ENCODE assay signal across 8 cellular contexts in genomic region chr2:99154643-99155536, GRCh38. TPM values are rescaled to one million over a fixed set of nuclear protein-coding genes. Genes with fewer than 3 reads are reported as not detected.
DNase-seq lines count a peak whose midpoint lies in the region; FAIRE-seq and TF ChIP-seq lines count a peak whose summit lies in the region.

Gene LIPT1 (plus strand): TSS chr2:99154967. CDS start chr2:99161958, 6,991 bp downstream.
Gene TSGA10 (minus strand): TSS chr2:99154942. CDS start chr2:99109439, 45,503 bp downstream.

- peaks cover 10 to 24% (median 17%) of the 10 kb centered on the region in 3 experiments; a peak in 6 of 7 replicates for H3K36me3 Mint-ChIP-seq in H9 (ENCODE audit: insufficient read depth in 1 of 3, low read depth in 3 of 3)
- peaks cover 5% of the 10 kb centered on the region for H3K36me3 Mint-ChIP-seq in neural progenitor cell

- no peak within 1 kb of the TSS for H3K56ac ChIP-seq in H9 (ENCODE audit: insufficient read length, low read depth, low read length)

- H3K4me3 ChIP-seq in foreskin fibroblast (ENCODE audit: low read depth in 1 of 2, low read length in 2 of 2) = peak within 1 kb of the TSS; percentile 83 to 94
- peak within 1 kb of the TSS; percentile 77 for H3K4me3 ChIP-seq in neural progenitor cell
- H3K4me3 ChIP-seq in stomach smooth muscle (ENCODE audit: low read length in 2 of 2) = peak within 1 kb of the TSS; percentile 87 to 97

- H4K91ac ChIP-seq in H9 (ENCODE audit: insufficient read length, low read depth, low read length) = no peak within 1 kb of the TSS

- DNase-seq in H9 (peak; percentile 86), M059J (ENCODE audit: low read depth) (peak; percentile 86), activated gamma-delta T cell treated with Interleukin-2 at 50 U/mL for 16 hours (peak; percentile 90), foreskin fibroblast (peak; percentile 88 to 97), neural progenitor cell (ENCODE audit: low spot score) (peak; percentile 90)

- peaks cover 13% of the 10 kb centered on the region for H3F3A ChIP-seq in neural progenitor cell (ENCODE audit: low read depth)

- H3K27me3 ChIP-seq in H9 (ENCODE audit: insufficient read depth, low read length) (no peaks in the 10 kb centered on the region), neural progenitor cell (no peaks in the 10 kb centered on the region), stomach smooth muscle (ENCODE audit: control insufficient read depth in 1 of 2, insufficient read depth in 2 of 2, low read length in 2 of 2) (no peaks in the 10 kb centered on the region)

- no peak within 1 kb of the TSS for H2BK5ac ChIP-seq in H9 (ENCODE audit: insufficient read length, low read length)

- H3K4ac ChIP-seq in H9 (ENCODE audit: low read depth, low read length) = no peak within 1 kb of the TSS

- H3K79me1 ChIP-seq in H9 (ENCODE audit: insufficient read depth, low read depth, low read length, poor library complexity, severe bottlenecking) = no peaks in the 10 kb centered on the region

- H3K23me2 ChIP-seq in H9 (ENCODE audit: insufficient read length, low read depth, low read length, poor library complexity, severe bottlenecking) = peaks cover 14% of the 10 kb centered on the region

- H3K23ac ChIP-seq in H9 (ENCODE audit: insufficient read length, low read depth, low read length) = no peak within 1 kb of the TSS

- H3K9me3 Mint-ChIP-seq in H9 = no peaks in the 10 kb centered on the region
- H3K9me3 Mint-ChIP-seq in neural progenitor cell = no peaks in the 10 kb centered on the region

- peak within 1 kb of the TSS; percentile 87 for H3K14ac ChIP-seq in H9 (ENCODE audit: insufficient read depth, low read length)

- H3K27me3 Mint-ChIP-seq in H9 (ENCODE audit: low read depth) (no peaks in the 10 kb centered on the region), neural progenitor cell (ENCODE audit: insufficient read depth, low read depth) (peaks cover 3% of the 10 kb centered on the region)

- no peak within 1 kb of the TSS for H2BK20ac ChIP-seq in H9 (ENCODE audit: low read depth, low read length, poor library complexity, severe bottlenecking)

- H3K9ac ChIP-seq in H9 (ENCODE audit: extremely low read depth, insufficient read length, low read length) (peak within 1 kb of the TSS; percentile 51), neural progenitor cell (peak within 1 kb of the TSS; percentile 33), stomach smooth muscle (ENCODE audit: low read length in 2 of 2) (peak within 1 kb of the TSS; percentile 83 to 91)

- H3K18ac ChIP-seq in H9 (ENCODE audit: insufficient read length, low read depth, low read length) = peak within 1 kb of the TSS; percentile 60

- H3K4me3 Mint-ChIP-seq in H9 = peak within 1 kb of the TSS; percentile 87 to 93
- peak within 1 kb of the TSS; percentile 89 for H3K4me3 Mint-ChIP-seq in neural progenitor cell

- TF ChIP-seq CTCF in H9 (conservative IDR thresholded peaks at IDR 0.05) (peak; percentile 36; the same call in 2 of the 3 replicates), foreskin fibroblast (IDR thresholded peaks at IDR 0.05; ENCODE audit: low read depth, low read length) (peak; percentile 5), neural progenitor cell (IDR thresholded peaks at IDR 0.05) (peak; percentile 35)

- peak; percentile 95 for TF ChIP-seq POLR2A in Raji (IDR thresholded peaks at IDR 0.05; ENCODE audit: insufficient read depth, low read depth, low read length)

- no peak within 1 kb of the TSS for H4K8ac ChIP-seq in H9 (replicated peaks; ENCODE audit: insufficient read length, low read depth, low read length)

- H3K4me1 ChIP-seq in H9 (ENCODE audit: insufficient read depth, low read length) (0 out of 2 replicates have a peak, but pooled peaks cover 2% of the 10 kb centered on the region), neural progenitor cell (peaks cover 7% of the 10 kb centered on the region), stomach smooth muscle (ENCODE audit: control insufficient read depth, insufficient read depth, low read length) (peaks cover 11% of the 10 kb centered on the region)

- H2BK12ac ChIP-seq in H9 (ENCODE audit: insufficient read length, low read depth, low read length) = no peak within 1 kb of the TSS

- H3K79me2 ChIP-seq in H9 (ENCODE audit: insufficient read depth, low read length) (no peaks in the 10 kb centered on the region), neural progenitor cell (ENCODE audit: low read depth) (peaks cover 11% of the 10 kb centered on the region)

- WGBS in H9 (ENCODE audit: extremely low coverage, insufficient read length, low lambda C conversion rate) = no CpG with 5 or more reads among the region's 70 CpGs

- FAIRE-seq in G401.6 (lab: Jason Lieb, UNC) = peak; percentile 8

- H2AFZ ChIP-seq in H9 (ENCODE audit: low read length) = peak within 1 kb of the TSS; percentile 26
- peak within 1 kb of the TSS; percentile 97 for H2AFZ ChIP-seq in neural progenitor cell (replicated peaks)

- no peaks in the 10 kb centered on the region for H3K36me3 ChIP-seq in neural progenitor cell
- H3K36me3 ChIP-seq in stomach smooth muscle (ENCODE audit: control insufficient read depth in 2 of 2, insufficient read depth in 2 of 2, low read length in 2 of 2) = peaks cover 2 to 4% of the 10 kb centered on the region in 2 donors

- H2BK120ac ChIP-seq in H9 (ENCODE audit: low read depth, low read length, poor library complexity, severe bottlenecking) = no peak within 1 kb of the TSS

- H3K9me3 ChIP-seq in H9 (ENCODE audit: control insufficient read depth, low read depth, low read length) (no peaks in the 10 kb centered on the region), neural progenitor cell (ENCODE audit: low read depth) (no peaks in the 10 kb centered on the region), stomach smooth muscle (ENCODE audit: control insufficient read depth in 2 of 2, low read length in 2 of 2) (no peaks in the 10 kb centered on the region)

- H3K4me2 ChIP-seq in H9 (ENCODE audit: insufficient read depth, insufficient read length, low read length) = peak within 1 kb of the TSS; percentile 89
- peak within 1 kb of the TSS; percentile 78 for H3K4me2 ChIP-seq in neural progenitor cell

- H3K4me1 Mint-ChIP-seq in H9 (peaks cover 15 to 20% of the 10 kb centered on the region in 2 experiments), neural progenitor cell (peaks cover 23% of the 10 kb centered on the region)

- no peak within 1 kb of the TSS for H2AK5ac ChIP-seq in H9 (ENCODE audit: insufficient read length, low read length)

- no peak within 1 kb of the TSS for H2BK15ac ChIP-seq in H9 (ENCODE audit: low read depth, low read length)

- H3T11ph ChIP-seq in H9 (ENCODE audit: low read length) = no peak within 1 kb of the TSS

- H4K5ac ChIP-seq in H9 (ENCODE audit: insufficient read length, low read depth, low read length) = no peak within 1 kb of the TSS

- H4K20me1 ChIP-seq in H9 (ENCODE audit: control insufficient read depth, insufficient read depth, insufficient read length) = peaks cover 2% of the 10 kb centered on the region
- H4K20me1 ChIP-seq in neural progenitor cell (ENCODE audit: low read depth) = no peaks in the 10 kb centered on the region

- H3K27ac Mint-ChIP-seq in H9 (peak within 1 kb of the TSS; percentile 33 to 97 (median 96); a peak in 6 of 7 replicates), neural progenitor cell (peak within 1 kb of the TSS; percentile 97)

- H3K27ac ChIP-seq in H9 (ENCODE audit: insufficient read length, low read depth, low read length) (no peak within 1 kb of the TSS), neural progenitor cell (no peak within 1 kb of the TSS), stomach smooth muscle (ENCODE audit: low read length) (peak within 1 kb of the TSS; percentile 87)

RNA-seq across cellular contexts. Expression of gene LIPT1, which starts in this region (rescaled TPM):
- 6.4 and 8.9 TPM in 2 replicates for total RNA-seq in H9 (2021)
- 4.5 and 6.2 TPM in 2 replicates for total RNA-seq in M059J (2014; rRNA removed; shearing (Covaris generic))
- 9.1 and 9.6 TPM in 2 replicates for total RNA-seq in neural progenitor cell (ENCODE audit: low replicate concordance)

RNA-seq across cellular contexts. Expression of gene TSGA10, which starts in this region (rescaled TPM):
- 6.1 and 6.3 TPM in 2 replicates for total RNA-seq in H9 (2021)
- 0.71 and 4.8 TPM in 2 replicates for total RNA-seq in M059J (2014; rRNA removed; shearing (Covaris generic))
- total RNA-seq in neural progenitor cell (ENCODE audit: low replicate concordance) = 5.8 and 6.6 TPM in 2 replicates

Comparison
In these comparisons a context has a peak if more than half of its experiments do, and no peak if none do; other contexts are left out.
1. H3K9ac ChIP-seq: peak in every context shown above with its lines; median percentile 87 in stomach smooth muscle; 51 in H9; 33 in neural progenitor cell.